Comparison of ENCODE assay signal across 17 cellular contexts in genomic region chr6:5878792-5879191, GRCh38.
"Had no signal": no experiment of that assay in that cellular context is flagged by ENCODE, and none has a peak within 500 bp of the region (broad histone marks: within the 10 kb centered on the region; RNA-seq: fewer than 3 reads in every experiment).

No MANE protein-coding gene starts in this region.

- H3K4me1 ChIP-seq: esophagus squamous epithelium, stomach, testis, upper lobe of left lung had no signal

- H3K27ac ChIP-seq: esophagus squamous epithelium, stomach, testis, upper lobe of left lung had no signal

- H3K9me3 ChIP-seq: esophagus squamous epithelium, stomach, testis, upper lobe of left lung had no signal

- ATAC-seq: left ventricle myocardium superior, WTC11 had no signal

- H3K4me3 Mint-ChIP-seq: activated naive CD4-positive, alpha-beta T cell treated with anti-CD3 and anti-CD28 coated beads, Interleukin-2, amount 50 U/mL, for 24 hours; nephron; WTC11 had no signal

- H3K27ac Mint-ChIP-seq: activated naive CD4-positive, alpha-beta T cell treated with anti-CD3 and anti-CD28 coated beads, Interleukin-2, amount 50 U/mL, for 24 hours; nephron; WTC11 had no signal

- H3K36me3 Mint-ChIP-seq: WTC11 had no signal

- H3K27me3 Mint-ChIP-seq: activated naive CD4-positive, alpha-beta T cell treated with anti-CD3 and anti-CD28 coated beads, Interleukin-2, amount 50 U/mL, for 24 hours had no signal

- H3K27me3 ChIP-seq: esophagus squamous epithelium, stomach, testis, upper lobe of left lung had no signal

- H3K4me1 Mint-ChIP-seq: nephron, WTC11 had no signal

- H3K36me3 ChIP-seq: esophagus squamous epithelium, stomach, upper lobe of left lung had no signal

- H3K4me3 ChIP-seq: esophagus squamous epithelium, stomach, testis, upper lobe of left lung had no signal

- DNase-seq: activated CD4-positive, alpha-beta T cell treated with anti-CD3 and anti-CD28 coated beads, Interleukin-2, amount 50 U/mL, for 1 hour; activated T-cell treated with anti-CD3 and anti-CD28 coated beads, Interleukin-2, amount 50 U/mL, for 1 hour; amniotic stem cell; effector CD8-positive, alpha-beta T cell; esophagus squamous epithelium; hippocampal formation; kidney; left ventricle myocardium superior; mesendoderm; nucleus accumbens; stimulated activated CD4-positive, alpha-beta T cell treated with anti-CD3 and anti-CD28 coated beads, Interleukin-4, amount 100 ng/mL, for 24 hours; stomach; testis; upper lobe of left lung had no signal
